ENCODE assay signal across 12 cellular contexts in genomic region chr2:222878877-222879601, GRCh38. TPM values are rescaled to one million over a fixed set of nuclear protein-coding genes. Genes with fewer than 3 reads are reported as not detected.
DNase-seq lines count a peak whose midpoint lies in the region; TF ChIP-seq lines count a peak whose summit lies in the region.
"Had no signal": no experiment of that assay in that cellular context is flagged by ENCODE, and none has a peak within 500 bp of the region (broad histone marks: within the 10 kb centered on the region; RNA-seq: fewer than 3 reads in every experiment).

No MANE protein-coding gene starts in this region.

- H3K4me3 Mint-ChIP-seq in activated naive CD8-positive, alpha-beta T cell, result no peak overlapping the region
- no peak overlapping the region for H3K4me3 Mint-ChIP-seq in activated naive CD8-positive, alpha-beta T cell treated with anti-CD3 and anti-CD28 coated beads for 36 hours
- H3K4me3 Mint-ChIP-seq: activated CD4-positive, alpha-beta T cell treated with anti-CD3 and anti-CD28 coated beads for 36 hours had no signal

- H3K4me1 ChIP-seq in smooth muscle cell (ENCODE audit: low read depth) (peaks cover 6% of the 10 kb centered on the region), HAP-1 (no peaks in the 10 kb centered on the region)
- H3K4me1 ChIP-seq: colonic mucosa had no signal

- in situ Hi-C loops in HAP-1 (cut with MboI; ENCODE audit: low sequenced_read_pairs), result no loop called here

- H3K4me2 ChIP-seq in smooth muscle cell, result peak overlapping the region; percentile 10

- H3K4me3 ChIP-seq in fibroblast of pulmonary artery (replicated peaks; ENCODE audit: low read depth, low read length) (no peak overlapping the region), smooth muscle cell (no peak overlapping the region), HAP-1 (no peak overlapping the region)
- H3K4me3 ChIP-seq: colonic mucosa had no signal

- H3F3A ChIP-seq in smooth muscle cell (ENCODE audit: low read depth), result peaks cover 16% of the 10 kb centered on the region

- H3K27me3 Mint-ChIP-seq in activated naive CD8-positive, alpha-beta T cell, result no peaks in the 10 kb centered on the region
- H3K27me3 Mint-ChIP-seq in activated naive CD8-positive, alpha-beta T cell treated with anti-CD3 and anti-CD28 coated beads for 36 hours, result no peaks in the 10 kb centered on the region
- H3K27me3 Mint-ChIP-seq: activated CD4-positive, alpha-beta T cell treated with anti-CD3 and anti-CD28 coated beads for 36 hours had no signal

- H3K4me1 Mint-ChIP-seq in activated naive CD8-positive, alpha-beta T cell (ENCODE audit: low read depth), result peaks cover 63% of the 10 kb centered on the region
- H3K4me1 Mint-ChIP-seq in activated naive CD8-positive, alpha-beta T cell treated with anti-CD3 and anti-CD28 coated beads for 36 hours, result peaks cover 35% of the 10 kb centered on the region

- 72% methylated on average over 10 of the region's 10 CpGs for WGBS in smooth muscle cell (ENCODE audit: low lambda C conversion rate)

- no peaks in the 10 kb centered on the region for H3K36me3 Mint-ChIP-seq in activated naive CD8-positive, alpha-beta T cell
- H3K36me3 Mint-ChIP-seq in activated naive CD8-positive, alpha-beta T cell treated with anti-CD3 and anti-CD28 coated beads for 36 hours, result no peaks in the 10 kb centered on the region

- no peaks in the 10 kb centered on the region for H3K9me3 ChIP-seq in smooth muscle cell (replicated peaks; ENCODE audit: low read depth)
- H3K9me3 ChIP-seq in HAP-1, result no peaks in the 10 kb centered on the region
- H3K9me3 ChIP-seq: colonic mucosa had no signal

- H3K9me3 Mint-ChIP-seq in activated naive CD8-positive, alpha-beta T cell (ENCODE audit: low read depth), result no peaks in the 10 kb centered on the region
- H3K9me3 Mint-ChIP-seq in activated naive CD8-positive, alpha-beta T cell treated with anti-CD3 and anti-CD28 coated beads for 36 hours, result no peaks in the 10 kb centered on the region

- H3K27me3 ChIP-seq in smooth muscle cell (ENCODE audit: low read depth) (no peaks in the 10 kb centered on the region), HAP-1 (ENCODE audit: low read depth) (no peaks in the 10 kb centered on the region)
- H3K27me3 ChIP-seq: colonic mucosa had no signal

- H3K36me3 ChIP-seq in smooth muscle cell (ENCODE audit: low read depth), result no peaks in the 10 kb centered on the region
- no peaks in the 10 kb centered on the region for H3K36me3 ChIP-seq in HAP-1 (replicated peaks)
- H3K36me3 ChIP-seq: colonic mucosa had no signal

- peak overlapping the region; percentile 34 for H3K27ac Mint-ChIP-seq in activated naive CD8-positive, alpha-beta T cell
- no peak overlapping the region for H3K27ac Mint-ChIP-seq in activated naive CD8-positive, alpha-beta T cell treated with anti-CD3 and anti-CD28 coated beads for 36 hours
- H3K27ac Mint-ChIP-seq: activated CD4-positive, alpha-beta T cell treated with anti-CD3 and anti-CD28 coated beads for 36 hours had no signal

- peak overlapping the region; percentile 67 for H3K27ac ChIP-seq in smooth muscle cell (ENCODE audit: low read depth)
- H3K27ac ChIP-seq: colonic mucosa had no signal

- H3K79me2 ChIP-seq in smooth muscle cell (ENCODE audit: low read depth), result peaks cover 100% of the 10 kb centered on the region

- no peak for TF ChIP-seq CTCF in fibroblast of pulmonary artery (IDR thresholded peaks at IDR 0.05; ENCODE audit: low read length, missing control alignments)
- TF ChIP-seq CTCF in smooth muscle cell (IDR thresholded peaks at IDR 0.05; ENCODE audit: borderline replicate concordance, insufficient read depth, poor library complexity, severe bottlenecking), result no peak

- no peak for DNase-seq in activated naive CD8-positive, alpha-beta T cell treated with anti-CD3 and anti-CD28 coated beads for 36 hours
- DNase-seq in SW480 (ENCODE audit: low spot score) (peak; percentile 16), fibroblast of pulmonary artery (ENCODE audit: low read depth) (peak; percentile 62), smooth muscle cell (lab: John Stamatoyannopoulos, UW; ENCODE audit: unreplicated experiment) (no peak), cerebellar cortex (ENCODE audit: low spot score) (no peak), D341Med (ENCODE audit: low spot score) (no peak), HAP-1 (ENCODE audit: low spot score in 2 of 2) (no peak)
- DNase-seq: activated CD4-positive, alpha-beta T cell treated with anti-CD3 and anti-CD28 coated beads for 36 hours; activated effector memory CD4-positive, alpha-beta T cell treated with anti-CD3 and anti-CD28 coated beads, Interleukin-2, amount 50 U/mL, for 16 hours; colonic mucosa; NCI-H345 had no signal

- no peak overlapping the region for H3K9ac ChIP-seq in smooth muscle cell (ENCODE audit: low read depth)

- no peak overlapping the region for H2AFZ ChIP-seq in smooth muscle cell (ENCODE audit: low read depth)

- peaks cover 100% of the 10 kb centered on the region for H4K20me1 ChIP-seq in smooth muscle cell (ENCODE audit: low read depth)

RNA-seq across cellular contexts. Expression of gene ACSL3, which starts 18.2 kb away (rescaled TPM):
- 10 to 100 TPM; 64.0 to 66.2 TPM for total RNA-seq in activated naive CD8-positive, alpha-beta T cell treated with anti-CD3 and anti-CD28 coated beads for 36 hours
- total RNA-seq in smooth muscle cell, result 178 and 183 TPM in 2 replicates
- polyA plus RNA-seq in smooth muscle cell, result 111 TPM in 2 replicates

Comparison
In these comparisons a context has a peak if more than half of its experiments do, and no peak if none do; other contexts are left out.
1. DNase-seq: peak in SW480 (single experiment) and fibroblast of pulmonary artery (single experiment); none in activated naive CD8-positive, alpha-beta T cell treated with anti-CD3 and anti-CD28 coated beads for 36 hours (single experiment), smooth muscle cell (single experiment), cerebellar cortex (single experiment), D341Med (single experiment) and HAP-1 (0 of 2).